16 cellular contexts compared by ENCODE assay signal in genomic region chr16:88687676-88688012, GRCh38.
"Had no signal": no experiment of that assay in that cellular context is flagged by ENCODE, and none has a peak within 500 bp of the region (broad histone marks: within the 10 kb centered on the region; RNA-seq: fewer than 3 reads in every experiment).

No MANE protein-coding gene starts in this region.

- DNase-seq: activated CD4-positive, alpha-beta memory T cell treated with anti-CD3 and anti-CD28 coated beads for 36 hours; activated CD4-positive, alpha-beta T cell treated with anti-CD3 and anti-CD28 coated beads for 1 hour; activated CD8-positive, alpha-beta memory T cell treated with anti-CD3 and anti-CD28 coated beads, Interleukin-2, amount 10 ng/mL, durations not matched to agents 7 days and 5 days; activated T-cell treated with anti-CD3 and anti-CD28 coated beads, Interleukin-2, amount 50 U/mL, for 1 hour; hippocampal formation; left ventricle myocardium inferior; naive thymus-derived CD8-positive, alpha-beta T cell; stimulated activated naive CD8-positive, alpha-beta T cell treated with anti-CD3 and anti-CD28 coated beads, Interleukin-15, Interleukin-2, amounts not matched to agents 100 U/mL and 50 U/mL, for 24 hours; trophoblast cell had no signal

- H3K27me3 Mint-ChIP-seq: activated CD4-positive, alpha-beta memory T cell treated with anti-CD3 and anti-CD28 coated beads for 36 hours; activated naive CD4-positive, alpha-beta T cell treated with anti-CD3 and anti-CD28 coated beads, Interleukin-2, amount 50 U/mL, for 24 hours; naive thymus-derived CD8-positive, alpha-beta T cell had no signal

- H3K36me3 Mint-ChIP-seq: activated CD4-positive, alpha-beta memory T cell treated with anti-CD3 and anti-CD28 coated beads for 36 hours; activated CD8-positive, alpha-beta memory T cell treated with anti-CD3 and anti-CD28 coated beads, Interleukin-2, amount 10 ng/mL, durations not matched to agents 7 days and 5 days; activated naive CD4-positive, alpha-beta T cell treated with anti-CD3 and anti-CD28 coated beads, Interleukin-2, amount 50 U/mL, for 24 hours; naive thymus-derived CD8-positive, alpha-beta T cell had no signal

- H3K27ac Mint-ChIP-seq: activated CD4-positive, alpha-beta memory T cell treated with anti-CD3 and anti-CD28 coated beads for 36 hours; activated CD8-positive, alpha-beta memory T cell treated with anti-CD3 and anti-CD28 coated beads, Interleukin-2, amount 10 ng/mL, durations not matched to agents 7 days and 5 days; activated naive CD4-positive, alpha-beta T cell treated with anti-CD3 and anti-CD28 coated beads, Interleukin-2, amount 50 U/mL, for 24 hours; T-helper 2 cell treated with Interferon-gamma antibody and Interleukin-4, amounts not matched to agents 5 μg/mL and 100 μg/mL, for 36 hours had no signal

- H3K9me3 ChIP-seq: left ventricle myocardium inferior, mucosa of descending colon, neutrophil, right atrium auricular region, suprapubic skin had no signal

- H3K9me3 Mint-ChIP-seq: activated CD4-positive, alpha-beta memory T cell treated with anti-CD3 and anti-CD28 coated beads for 36 hours; activated naive CD4-positive, alpha-beta T cell treated with anti-CD3 and anti-CD28 coated beads, Interleukin-2, amount 50 U/mL, for 24 hours; naive thymus-derived CD8-positive, alpha-beta T cell; T-helper 2 cell treated with Interferon-gamma antibody and Interleukin-4, amounts not matched to agents 5 μg/mL and 100 μg/mL, for 36 hours had no signal

- H3K27ac ChIP-seq: left ventricle myocardium inferior, right atrium auricular region, suprapubic skin had no signal

- H3K36me3 ChIP-seq: left ventricle myocardium inferior, neutrophil, right atrium auricular region, suprapubic skin had no signal

- ATAC-seq: activated CD8-positive, alpha-beta memory T cell treated with anti-CD3 and anti-CD28 coated beads, Interleukin-2, amount 10 ng/mL, durations not matched to agents 7 days and 5 days; esophagus mucosa; naive thymus-derived CD8-positive, alpha-beta T cell; stimulated activated naive CD8-positive, alpha-beta T cell treated with anti-CD3 and anti-CD28 coated beads, Interleukin-15, Interleukin-2, amounts not matched to agents 100 U/mL and 50 U/mL, for 24 hours had no signal

- H3K4me3 Mint-ChIP-seq: activated CD4-positive, alpha-beta memory T cell treated with anti-CD3 and anti-CD28 coated beads for 36 hours; activated CD8-positive, alpha-beta memory T cell treated with anti-CD3 and anti-CD28 coated beads, Interleukin-2, amount 10 ng/mL, durations not matched to agents 7 days and 5 days; activated naive CD4-positive, alpha-beta T cell treated with anti-CD3 and anti-CD28 coated beads, Interleukin-2, amount 50 U/mL, for 24 hours had no signal

- H3K4me3 ChIP-seq: left ventricle myocardium inferior, mucosa of descending colon, right atrium auricular region, suprapubic skin had no signal

- H3K27me3 ChIP-seq: right atrium auricular region had no signal
